In genomic region chr12:43758247-43758727, GRCh38 we compare ENCODE assay signal across 1 cellular context.
TF ChIP-seq lines count a peak whose summit lies in the region.

No MANE protein-coding gene starts in this region.

TF ChIP-seq in A549, 52 proteins besides CTCF, POLR2A, EP300 and RAD21 (continued from another document):
- TF ChIP-seq, protein P1, sequence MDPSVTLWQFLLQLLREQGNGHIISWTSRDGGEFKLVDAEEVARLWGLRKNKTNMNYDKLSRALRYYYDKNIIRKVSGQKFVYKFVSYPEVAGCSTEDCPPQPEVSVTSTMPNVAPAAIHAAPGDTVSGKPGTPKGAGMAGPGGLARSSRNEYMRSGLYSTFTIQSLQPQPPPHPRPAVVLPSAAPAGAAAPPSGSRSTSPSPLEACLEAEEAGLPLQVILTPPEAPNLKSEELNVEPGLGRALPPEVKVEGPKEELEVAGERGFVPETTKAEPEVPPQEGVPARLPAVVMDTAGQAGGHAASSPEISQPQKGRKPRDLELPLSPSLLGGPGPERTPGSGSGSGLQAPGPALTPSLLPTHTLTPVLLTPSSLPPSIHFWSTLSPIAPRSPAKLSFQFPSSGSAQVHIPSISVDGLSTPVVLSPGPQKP (IDR thresholded peaks at IDR 0.05; ENCODE audit: low read depth, low read length), result no peak
- TF ChIP-seq ZSCAN20 (CRISPR knock-in tag; IDR thresholded peaks at IDR 0.05), result no peak
- TF ChIP-seq, protein P2, sequence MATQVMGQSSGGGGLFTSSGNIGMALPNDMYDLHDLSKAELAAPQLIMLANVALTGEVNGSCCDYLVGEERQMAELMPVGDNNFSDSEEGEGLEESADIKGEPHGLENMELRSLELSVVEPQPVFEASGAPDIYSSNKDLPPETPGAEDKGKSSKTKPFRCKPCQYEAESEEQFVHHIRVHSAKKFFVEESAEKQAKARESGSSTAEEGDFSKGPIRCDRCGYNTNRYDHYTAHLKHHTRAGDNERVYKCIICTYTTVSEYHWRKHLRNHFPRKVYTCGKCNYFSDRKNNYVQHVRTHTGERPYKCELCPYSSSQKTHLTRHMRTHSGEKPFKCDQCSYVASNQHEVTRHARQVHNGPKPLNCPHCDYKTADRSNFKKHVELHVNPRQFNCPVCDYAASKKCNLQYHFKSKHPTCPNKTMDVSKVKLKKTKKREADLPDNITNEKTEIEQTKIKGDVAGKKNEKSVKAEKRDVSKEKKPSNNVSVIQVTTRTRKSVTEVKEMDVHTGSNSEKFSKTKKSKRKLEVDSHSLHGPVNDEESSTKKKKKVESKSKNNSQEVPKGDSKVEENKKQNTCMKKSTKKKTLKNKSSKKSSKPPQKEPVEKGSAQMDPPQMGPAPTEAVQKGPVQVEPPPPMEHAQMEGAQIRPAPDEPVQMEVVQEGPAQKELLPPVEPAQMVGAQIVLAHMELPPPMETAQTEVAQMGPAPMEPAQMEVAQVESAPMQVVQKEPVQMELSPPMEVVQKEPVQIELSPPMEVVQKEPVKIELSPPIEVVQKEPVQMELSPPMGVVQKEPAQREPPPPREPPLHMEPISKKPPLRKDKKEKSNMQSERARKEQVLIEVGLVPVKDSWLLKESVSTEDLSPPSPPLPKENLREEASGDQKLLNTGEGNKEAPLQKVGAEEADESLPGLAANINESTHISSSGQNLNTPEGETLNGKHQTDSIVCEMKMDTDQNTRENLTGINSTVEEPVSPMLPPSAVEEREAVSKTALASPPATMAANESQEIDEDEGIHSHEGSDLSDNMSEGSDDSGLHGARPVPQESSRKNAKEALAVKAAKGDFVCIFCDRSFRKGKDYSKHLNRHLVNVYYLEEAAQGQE (IDR thresholded peaks at IDR 0.05), result no peak
- TF ChIP-seq FOXS1 (CRISPR knock-in tag; IDR thresholded peaks at IDR 0.05), result no peak
- no peak for TF ChIP-seq MAZ (IDR thresholded peaks at IDR 0.05; ENCODE audit: borderline replicate concordance, low read depth, low read length)
